In genomic region chr2:5664197-5664728, GRCh38 we compare ENCODE assay signal across 35 cellular contexts. TPM values are rescaled to one million over a fixed set of nuclear protein-coding genes. Genes with fewer than 3 reads are reported as not detected.
"Had no signal": no experiment of that assay in that cellular context is flagged by ENCODE, and none has a peak within 500 bp of the region (broad histone marks: within the 10 kb centered on the region; RNA-seq: fewer than 3 reads in every experiment).

No MANE protein-coding gene starts in this region.

- H3K27me3 ChIP-seq: ascending aorta, body of pancreas, breast epithelium, Peyer's patch, SJSA1 had no signal

- H3K4me1 ChIP-seq: ascending aorta, body of pancreas, breast epithelium, Peyer's patch, SJSA1 had no signal

- H3K27ac ChIP-seq: ascending aorta, body of pancreas, breast epithelium, Peyer's patch, SJSA1 had no signal

- DNase-seq: activated CD4-positive, alpha-beta T cell treated with anti-CD3 and anti-CD28 coated beads, Interleukin-2, amount 10 ng/mL, durations not matched to agents 24 days and 14 days; activated CD4-positive, alpha-beta T cell treated with anti-CD3 and anti-CD28 coated beads, Interleukin-2, amount 50 U/mL, for 48 hours; activated CD8-positive, alpha-beta T cell treated with anti-CD3 and anti-CD28 coated beads, Interleukin-2, amount 10 ng/mL, durations not matched to agents 7 days and 5 days; activated gamma-delta T cell; activated naive CD4-positive, alpha-beta T cell treated with Interleukin-2 at 50 U/mL for 16 hours; activated naive CD8-positive, alpha-beta T cell treated with anti-CD3 and anti-CD28 coated beads, Interleukin-2, amount 10 ng/mL, durations not matched to agents 7 days and 5 days; activated T-cell treated with anti-CD3 and anti-CD28 coated beads, Interleukin-2, amount 50 U/mL, for 24 hours; amygdala; body of pancreas; cerebellar nuclear complex; NCI-H1092 treated with DMSO at 0.1 percent for 48 hours; NCI-H1436; NCI-H1694; NCI-H2029; NCI-H2107; NCI-H2171; NCI-H2227 treated with DMSO at 0.1 percent for 48 hours; NCI-H446; NCI-H510A treated with DMSO at 0.1 percent for 48 hours; NCI-H526 treated with DMSO at 0.1 percent for 48 hours; NK-92 treated with Interleukin-12 subunit alpha and Interleukin-12 subunit beta, amount 100 ng/mL, for 24 hours; PC-3; Peyer's patch; RPMI8226; SHP77 treated with DMSO at 0.1 percent for 48 hours; SK-N-SH; T-cell; T-helper 17 cell; T1000 had no signal

- H3K9me3 ChIP-seq: ascending aorta, body of pancreas, Peyer's patch, SJSA1, SK-N-SH had no signal

- H3K4me3 ChIP-seq: ascending aorta, body of pancreas, breast epithelium, Peyer's patch, SJSA1 had no signal

- H3K36me3 ChIP-seq: ascending aorta, breast epithelium, Peyer's patch, SJSA1 had no signal

RNA-seq across cellular contexts. Expression of gene SOX11, which starts 27.9 kb away (rescaled TPM):
- total RNA-seq: activated CD4-positive, alpha-beta T cell treated with anti-CD3 and anti-CD28 coated beads, Interleukin-2, amount 10 ng/mL, durations not matched to agents 24 days and 14 days; activated CD8-positive, alpha-beta T cell treated with anti-CD3 and anti-CD28 coated beads, Interleukin-2, amount 10 ng/mL, durations not matched to agents 7 days and 5 days; activated naive CD8-positive, alpha-beta T cell treated with anti-CD3 and anti-CD28 coated beads, Interleukin-2, amount 10 ng/mL, durations not matched to agents 7 days and 5 days; activated T-helper 2 cell treated with anti-CD3 and anti-CD28 coated beads, Interferon-gamma antibody, Interleukin-2, Interleukin-4, amounts not matched to agents 10 μg/mL and 5 μg/mL and 100 μg/mL, durations not matched to agents 14 hours and 24 hours and 36 hours; ascending aorta; M059J; PC-3; Peyer's patch; T-cell; T-helper 17 cell had no signal
- polyA plus RNA-seq: adipose tissue had no signal
